ENCODE assay signal across 7 cellular contexts in genomic region chr21:45596704-45597318, GRCh38. TPM values are rescaled to one million over a fixed set of nuclear protein-coding genes. Genes with fewer than 3 reads are reported as not detected.
DNase-seq lines count a peak whose midpoint lies in the region; ATAC-seq, FAIRE-seq and TF ChIP-seq lines count a peak whose summit lies in the region.

No MANE protein-coding gene starts in this region.

- ATAC-seq in K562 (peak; percentile 85), HG03442 (IDR thresholded peaks at IDR 0.05; ENCODE audit: unreplicated experiment) (no peak)

- H3K9me1 ChIP-seq in K562 (ENCODE audit: control insufficient read depth, insufficient read depth, low read length), result peaks cover 8% of the 10 kb centered on the region

- H3K9me2 ChIP-seq in Loucy (replicated peaks; ENCODE audit: low read depth, low read length), result no peaks in the 10 kb centered on the region

- H3K4me3 ChIP-seq in Loucy (ENCODE audit: low read length, poor library complexity, severe bottlenecking) (no peak overlapping the region), K562 (no peak overlapping the region)

- intact Hi-C loops in K562 (cut with micrococcal nuclease), result loop anchor here (1.0 to 5.0 kb wide), 2 partner anchors 41 to 120 kb away; no protein-coding TSS in a partner anchor

- H3K27ac ChIP-seq in K562 (ENCODE audit: extremely low read depth, low read depth, low read length), result no peak overlapping the region

- TF ChIP-seq CTCF in GM12801 (IDR thresholded peaks at IDR 0.05; ENCODE audit: extremely low read depth, insufficient read length) (peak; percentile 34), Loucy (conservative IDR thresholded peaks at IDR 0.05; ENCODE audit: low read length) (peak; percentile 87), K562 (IDR thresholded peaks at IDR 0.05 in 2 of 3, conservative IDR thresholded peaks at IDR 0.05 in 1 of 3; ENCODE audit: insufficient read depth in 2 of 3, low read depth in 1 of 3, low read length in 3 of 3) (peak; percentile 94 to 99 (median 95))

- POLR2A ChIA-PET in K562 (lab: Yijun Ruan, JAX), result interaction anchor here (0.6 to 1.3 kb wide), 3 partner anchors 11 to 49 kb away, joined by 4 to 5 read pairs (median 4); no protein-coding TSS in a partner anchor

- H3K79me2 ChIP-seq in Loucy (ENCODE audit: insufficient read depth, low read length) (no peaks in the 10 kb centered on the region), K562 (ENCODE audit: control insufficient read depth, insufficient read depth, low read length) (peaks cover 41% of the 10 kb centered on the region)

- no peak for TF ChIP-seq EP300 in K562 (IDR thresholded peaks at IDR 0.05; ENCODE audit: low read length)

- 47% methylated on average over 16 of the region's 16 CpGs for WGBS in K562 (ENCODE audit: insufficient coverage, low coverage, missing lambda C conversion rate)

- no peak overlapping the region for H2AFZ ChIP-seq in Loucy (ENCODE audit: low read length)
- H2AFZ ChIP-seq in K562 (ENCODE audit: low read depth, low read length), result no peak overlapping the region

- no peaks in the 10 kb centered on the region for H4K20me1 ChIP-seq in Loucy (ENCODE audit: insufficient read depth, low read length, poor library complexity, severe bottlenecking)
- peaks cover 15% of the 10 kb centered on the region; the same call in 1 of the 2 replicates for H4K20me1 ChIP-seq in K562 (replicated peaks; ENCODE audit: control insufficient read depth, insufficient read depth, low read length)

- peak; percentile 80 for FAIRE-seq in K562 (lab: Jason Lieb, UNC)

- H3K27me3 ChIP-seq in Loucy (ENCODE audit: insufficient read depth, low read length, poor library complexity, severe bottlenecking) (no peaks in the 10 kb centered on the region), K562 (ENCODE audit: control insufficient read depth in 2 of 2, insufficient read depth in 2 of 2, low read length in 2 of 2) (no peaks in the 10 kb centered on the region; a peak in 1 of 5 replicates)

- in situ Hi-C loops in K562 (cut with MboI), result loop anchor here (5.0 kb wide), 1 partner anchor 40 kb away; no protein-coding TSS in a partner anchor

- peak; percentile 18 to 80; a peak in 2 of 4 replicates for TF ChIP-seq RAD21 in K562 (CRISPR knock-in tag; conservative IDR thresholded peaks at IDR 0.05 in 1 of 2, IDR thresholded peaks at IDR 0.05 in 1 of 2)

- H3K9ac ChIP-seq in Loucy (ENCODE audit: low read depth, low read length, poor library complexity, severe bottlenecking) (no peak overlapping the region), K562 (ENCODE audit: insufficient read depth in 1 of 2, low read depth in 2 of 2, low read length in 2 of 2) (no peak overlapping the region)

- DNase-seq in UCSD-AML1 (lab: John Stamatoyannopoulos, UW; ENCODE audit: unreplicated experiment) (peak; percentile 67), K562 (ENCODE audit: extremely low read depth in 1 of 4, low spot score in 3 of 4) (peak; percentile 86 to 88 (median 87)), inferior parietal cortex (ENCODE audit: extremely low spot score) (peak; percentile 39)
- DNase-seq in stimulated activated CD4-positive, alpha-beta T cell treated with anti-CD3 and anti-CD28 coated beads, Interleukin-1b, Interleukin-23, amount 100 ng/mL, for 4 hours (ENCODE audit: low read depth in 2 of 2), result peak; percentile 87

- no peaks in the 10 kb centered on the region for H3K36me3 ChIP-seq in Loucy (ENCODE audit: insufficient read depth, low read length)
- peaks cover 55% of the 10 kb centered on the region for H3K36me3 ChIP-seq in K562 (ENCODE audit: control insufficient read depth, insufficient read depth, low read length)

- no peak for TF ChIP-seq POLR2A in K562 (conservative IDR thresholded peaks at IDR 0.05)

- CTCF ChIA-PET in K562 (lab: Yijun Ruan, JAX; ENCODE audit: low intra/inter-chr PET ratio), result interaction anchor here (0.8 to 1.9 kb wide), 2 partner anchors 41 to 119 kb away, joined by 3 to 33 read pairs; no protein-coding TSS in a partner anchor

- H3K4me2 ChIP-seq in Loucy (ENCODE audit: low read depth, low read length, poor library complexity, severe bottlenecking) (no peak overlapping the region), K562 (ENCODE audit: insufficient read depth, low read length) (no peak overlapping the region)

- H3K9me3 ChIP-seq in Loucy (ENCODE audit: insufficient read depth, low read depth, low read length), result no peaks in the 10 kb centered on the region
- H3K9me3 ChIP-seq in K562 (replicated peaks; ENCODE audit: control insufficient read depth, insufficient read depth, low read depth, low read length), result 0 out of 2 replicates have a peak, but pooled peaks cover 2% of the 10 kb centered on the region

- no peaks in the 10 kb centered on the region for H3K4me1 ChIP-seq in Loucy (ENCODE audit: insufficient read depth, low read length, poor library complexity, severe bottlenecking)
- peaks cover 15 to 44% of the 10 kb centered on the region in 2 experiments for H3K4me1 ChIP-seq in K562 (replicated peaks in 1 of 2; ENCODE audit: control insufficient read depth in 2 of 2, insufficient read depth in 2 of 2, low read length in 2 of 2)

- no peaks in the 10 kb centered on the region for H3F3A ChIP-seq in Loucy (ENCODE audit: low read depth)

- BruUV-seq in K562 (replicated peaks; lab: Mats Ljungman, UMichigan), result TSS peak; percentile 27

TF ChIP-seq in K562, 482 proteins besides CTCF, POLR2A, EP300 and RAD21 (continues in another document):
- 0 out of 2 replicates have a peak, but pooled peaks have one; percentile 41 for TF ChIP-seq XRCC5 (IDR thresholded peaks at IDR 0.05; ENCODE audit: low read depth, low read length)
- TF ChIP-seq HDGF (IDR thresholded peaks at IDR 0.05), result no peak
- TF ChIP-seq HDAC3 (IDR thresholded peaks at IDR 0.05; ENCODE audit: borderline replicate concordance, partially characterized antibody), result no peak
- TF ChIP-seq NONO (IDR thresholded peaks at IDR 0.05; ENCODE audit: low read depth in 2 of 2, low read length in 1 of 2), result 0 out of 4 replicates have a peak, but pooled peaks of 1 of the 2 experiments have one; percentile 25
- no peak for TF ChIP-seq RFX5 (IDR thresholded peaks at IDR 0.05; ENCODE audit: low read depth, low read length)
- peak; percentile 82 for TF ChIP-seq SMC3 (conservative IDR thresholded peaks at IDR 0.05; ENCODE audit: insufficient read depth, low read depth, low read length)
- TF ChIP-seq ARID2 (IDR thresholded peaks at IDR 0.05), result peak; percentile 39; the same call in 1 of the 2 replicates
- no peak for TF ChIP-seq ETV1 (tag; conservative IDR thresholded peaks at IDR 0.05; ENCODE audit: low read depth)
- no peak for TF ChIP-seq ATF1 (CRISPR knock-in tag; IDR thresholded peaks at IDR 0.05)
- 0 out of 2 replicates have a peak, but pooled peaks have one; percentile 27 for TF ChIP-seq ATF1 (tag; IDR thresholded peaks at IDR 0.05)
- TF ChIP-seq ZBTB7A (IDR thresholded peaks at IDR 0.05; ENCODE audit: borderline replicate concordance, control insufficient read depth, low read depth, low read length), result peak; percentile 41; the same call in 1 of the 2 replicates
- peak; percentile 50; the same call in 1 of the 2 replicates for TF ChIP-seq CTBP1 (IDR thresholded peaks at IDR 0.05; ENCODE audit: borderline replicate concordance)
- peak; percentile 7; the same call in 1 of the 2 replicates for TF ChIP-seq MAX (CRISPR knock-in tag; IDR thresholded peaks at IDR 0.05)
- peak; percentile 38; the same call in 1 of the 2 replicates for TF ChIP-seq ESRRA (IDR thresholded peaks at IDR 0.05; ENCODE audit: borderline replicate concordance, low read depth)

RNA-seq across cellular contexts. Expression of gene PCBP3, which starts 46.7 kb away (rescaled TPM):
- total RNA-seq in K562 (2011; cell fraction: chromatin; rRNA removed; ENCODE audit: low replicate concordance), result 2.7 and 3.7 TPM in 2 replicates
- 1.2 and 1.6 TPM in 2 replicates for total RNA-seq in K562 (2011; cell fraction: nucleolus; rRNA removed)
- total RNA-seq in K562 (2011; cell fraction: nucleoplasm; rRNA removed), result 0.95 and 3.4 TPM in 2 replicates
- total RNA-seq in K562 (2014; rRNA removed) (0.18 TPM in 1 of 2 replicates, not detected in the other), K562 (2014; rRNA removed; fragmentation: Illumina TruSeq; extraction: Trizol) (not detected in 2 replicates), K562 (2015; rRNA removed; fragmentation: Illumina TruSeq; extraction: Trizol) (0.15 TPM in 1 of 2 replicates, not detected in the other), K562 (2021) (0.34 TPM in 1 of 2 replicates, not detected in the other)
- polyA plus RNA-seq in K562 (2011; rRNA removed) (not detected in 2 replicates), K562 (2014; fragmentation: Illumina TruSeq; extraction: Trizol) (not detected in 2 replicates), K562 (2014; fragmentation: Nextera tagmentation; extraction: Ambion mirVana) (not detected), K562 (2014; rRNA removed) (2.0 TPM in 1 of 2 replicates, not detected in the other)
- 0.10 and 0.27 TPM in 2 replicates for polyA plus RNA-seq in K562 (2011; cell fraction: cytosol; rRNA removed)
- polyA plus RNA-seq in K562 (2011; cell fraction: nucleus; rRNA removed), result 0.58 and 0.59 TPM in 2 replicates
- 0.24 TPM in 1 of 2 replicates, not detected in the other for polyA plus RNA-seq in K562 (2012)
- polyA minus RNA-seq in K562 (2011; rRNA and poly(A)+ RNA removed), result 0.53 TPM in 1 of 2 replicates, not detected in the other
- not detected in 2 replicates for polyA minus RNA-seq in K562 (2011; cell fraction: cytosol; rRNA and poly(A)+ RNA removed)
- 0.54 and 1.1 TPM in 2 replicates for polyA minus RNA-seq in K562 (2011; cell fraction: nucleus; rRNA and poly(A)+ RNA removed)

RNA-seq across cellular contexts. Expression of gene SLC19A1, which starts 54.6 kb away (rescaled TPM):
- 43.8 and 108 TPM in 2 replicates for total RNA-seq in K562 (2011; cell fraction: chromatin; rRNA removed; ENCODE audit: low replicate concordance)
- total RNA-seq in K562 (2011; cell fraction: nucleolus; rRNA removed), result 90.5 and 93.4 TPM in 2 replicates
- 52.4 and 63.7 TPM in 2 replicates for total RNA-seq in K562 (2011; cell fraction: nucleoplasm; rRNA removed)
- total RNA-seq in K562 (2014; rRNA removed), result 34.7 and 41.3 TPM in 2 replicates
- 8.0 and 8.7 TPM in 2 replicates for total RNA-seq in K562 (2014; rRNA removed; fragmentation: Illumina TruSeq; extraction: Trizol)
- total RNA-seq in K562 (2015; rRNA removed; fragmentation: Illumina TruSeq; extraction: Trizol), result 18.8 and 21.4 TPM in 2 replicates
- 88.7 and 91.3 TPM in 2 replicates for total RNA-seq in K562 (2021)
- 11.5 and 24.6 TPM in 2 replicates for polyA plus RNA-seq in K562 (2011; rRNA removed)
- 20.4 and 78.6 TPM in 2 replicates for polyA plus RNA-seq in K562 (2011; cell fraction: cytosol; rRNA removed)
- polyA plus RNA-seq in K562 (2011; cell fraction: nucleus; rRNA removed), result 49.9 and 126 TPM in 2 replicates
- 20.5 and 34.6 TPM in 2 replicates for polyA plus RNA-seq in K562 (2012)
- 12.0 and 24.5 TPM in 2 replicates for polyA plus RNA-seq in K562 (2014; fragmentation: Illumina TruSeq; extraction: Trizol)
- polyA plus RNA-seq in K562 (2014; fragmentation: Nextera tagmentation; extraction: Ambion mirVana), result 1 to 10 TPM in 1 of 2 experiments, under 1 TPM in 1; 0.65 to 2.3 TPM
- 36.6 and 50.8 TPM in 2 replicates for polyA plus RNA-seq in K562 (2014; rRNA removed)
- 11.9 and 16.0 TPM in 2 replicates for polyA minus RNA-seq in K562 (2011; rRNA and poly(A)+ RNA removed)
- polyA minus RNA-seq in K562 (2011; cell fraction: cytosol; rRNA and poly(A)+ RNA removed), result 41.4 and 45.6 TPM in 2 replicates
- polyA minus RNA-seq in K562 (2011; cell fraction: nucleus; rRNA and poly(A)+ RNA removed), result 23.3 TPM in 2 replicates

Comparison
In these comparisons a context has a peak if more than half of its experiments do, and no peak if none do; other contexts are left out.
1. CTCF ChIP-seq: peak in every context shown above with its lines; median percentile 95 in K562; 87 in Loucy; 34 in GM12801.